In genomic region chr2:157061799-157062198, GRCh38 we compare ENCODE assay signal across 14 cellular contexts.
DNase-seq lines count a peak whose midpoint lies in the region; ATAC-seq and TF ChIP-seq lines count a peak whose summit lies in the region.
"Had no signal": no experiment of that assay in that cellular context is flagged by ENCODE, and none has a peak within 500 bp of the region (broad histone marks: within the 10 kb centered on the region; RNA-seq: fewer than 3 reads in every experiment).

No MANE protein-coding gene starts in this region.

- TF ChIP-seq POLR2A in erythroblast (IDR thresholded peaks at IDR 0.05; ENCODE audit: low read length) = no peak

- peak; percentile 94 for ATAC-seq in GM18502 (IDR thresholded peaks at IDR 0.05; ENCODE audit: poor library complexity, unreplicated experiment)
- peak; percentile 81 for ATAC-seq in GM19455 (IDR thresholded peaks at IDR 0.05; ENCODE audit: unreplicated experiment)
- peak; percentile 96 for ATAC-seq in HG02852 (IDR thresholded peaks at IDR 0.05; ENCODE audit: unreplicated experiment)
- ATAC-seq in HG03460 (IDR thresholded peaks at IDR 0.05; ENCODE audit: unreplicated experiment) = peak; percentile 82
- ATAC-seq: activated CD8-positive, alpha-beta T cell treated with anti-CD3 and anti-CD28 coated beads, Interleukin-2, amount 10 ng/mL, durations not matched to agents 7 days and 5 days; stimulated activated memory B cell treated with anti-CD40 and anti-IgM and Interleukin-4, amounts not matched to agents 10 μg/mL and 1 μg/mL and 100 μg/mL, for 72 hours had no signal

- no peak for DNase-seq in effector CD8-positive, alpha-beta T cell (lab: John Stamatoyannopoulos, UW)
- DNase-seq in epidermal melanocyte (ENCODE audit: insufficient read length, low spot score) = no peak
- no peak for DNase-seq in erythroblast (lab: John Stamatoyannopoulos, UW)
- DNase-seq in NCI-H1092 treated with DMSO at 0.1 percent for 48 hours (lab: John Stamatoyannopoulos, UW) = no peak
- DNase-seq: activated CD8-positive, alpha-beta T cell treated with anti-CD3 and anti-CD28 coated beads, Interleukin-2, amount 10 ng/mL, durations not matched to agents 7 days and 5 days; activated naive CD8-positive, alpha-beta T cell treated with anti-CD3 and anti-CD28 coated beads, Interleukin-2, amount 10 ng/mL, durations not matched to agents 7 days and 5 days; cortex of kidney; foreskin melanocyte; nephron progenitor cell had no signal
